In the genomic region with DNA sequence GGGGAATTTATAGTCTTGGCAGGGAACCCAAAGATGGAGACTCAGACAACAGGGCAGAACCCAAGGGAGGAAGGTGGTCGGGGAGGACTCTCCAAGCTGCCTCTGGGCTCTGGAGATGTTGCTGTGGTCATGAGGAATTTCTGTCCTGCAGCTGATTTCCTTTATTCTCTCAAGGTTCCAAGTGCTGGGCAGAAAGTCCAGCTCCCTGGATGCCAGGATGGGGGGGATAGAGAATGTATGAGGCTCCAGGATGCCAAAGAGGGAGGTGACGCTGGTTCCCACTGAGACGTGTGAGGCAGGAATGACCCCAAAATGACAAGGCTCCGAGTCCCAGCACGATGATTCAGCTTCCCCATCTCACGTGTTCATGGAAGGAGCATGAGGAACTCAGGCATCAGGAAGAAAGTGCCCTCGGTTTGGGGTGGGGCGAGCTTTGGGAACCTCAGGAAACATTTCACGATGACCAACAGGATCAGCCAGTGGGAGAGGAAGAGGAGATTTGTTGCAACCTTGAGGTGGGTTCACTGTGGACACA, we compare ENCODE assay signal across 28 cellular contexts. TPM values are rescaled to one million over a fixed set of nuclear protein-coding genes. Genes with fewer than 3 reads are reported as not detected.
A peak's percentile ranks its signal among the peaks of the same experiment; 100 is the strongest.
DNase-seq lines count a peak whose midpoint lies in the region; ATAC-seq and TF ChIP-seq lines count a peak whose summit lies in the region.
"Had no signal": no experiment of that assay in that cellular context is flagged by ENCODE, and none has a peak within 500 bp of the region (broad histone marks: within the 10 kb centered on the region; RNA-seq: fewer than 3 reads in every experiment).

No MANE protein-coding gene starts in this region.

- H3K27me3 ChIP-seq in BJ (ENCODE audit: control insufficient read depth, insufficient read depth, low read length) = no peaks in the 10 kb centered on the region
- H3K27me3 ChIP-seq in sigmoid colon = peaks cover 0 to 18% (median 2%) of the 10 kb centered on the region in 3 donors
- H3K27me3 ChIP-seq in foreskin keratinocyte = no peaks in the 10 kb centered on the region
- H3K27me3 ChIP-seq: SJCRH30 had no signal

- peak overlapping the region; percentile 71 for H3K27ac Mint-ChIP-seq in HFFc6
- H3K27ac Mint-ChIP-seq: B cell, CD14-positive monocyte had no signal

- no peak for TF ChIP-seq EP300 in sigmoid colon (IDR thresholded peaks at IDR 0.05)

- peak overlapping the region; percentile 7 for H3K4me3 Mint-ChIP-seq in HFFc6
- H3K4me3 Mint-ChIP-seq: B cell, CD14-positive monocyte had no signal

- intact Hi-C loops in sigmoid colon (cut with DNase I) = no loop called here

- DNase-seq in BJ (ENCODE audit: low read depth) = peak; percentile 38
- peak; percentile 48 for DNase-seq in HFFc6
- DNase-seq in epidermal melanocyte (ENCODE audit: insufficient read length, low spot score) = peak; percentile 7
- DNase-seq in sigmoid colon = peak; percentile 25
- DNase-seq in effector CD8-positive, alpha-beta T cell (lab: John Stamatoyannopoulos, UW) = no peak
- no peak for DNase-seq in DMS79 treated with DMSO at 0.1 percent for 48 hours (lab: John Stamatoyannopoulos, UW)
- no peak for DNase-seq in foreskin keratinocyte
- DNase-seq: Calu3; DND-41; Karpas-422; MV-4-11; NCI-H1105; NCI-H1436 treated with DMSO at 0.1 percent for 48 hours; NCI-H2029; NCI-H446; NCI-H524 treated with DMSO at 0.1 percent for 48 hours; NCI-H82; NK-92 treated with Interleukin-12 subunit alpha and Interleukin-12 subunit beta, amount 100 ng/mL, for 24 hours; PC-3 had no signal

- whole genome bisulfite sequencing in sigmoid colon, 2 donors = 75 to 76% methylated on average over 9 of the region's 9 CpGs

- peaks cover 0 to 2% (median 0%) of the 10 kb centered on the region in 4 donors for H3K9me3 ChIP-seq in sigmoid colon
- H3K9me3 ChIP-seq: A549, SJCRH30 had no signal

- no peak overlapping the region for H3K4me3 ChIP-seq in BJ (ENCODE audit: low read depth, low read length)
- H3K4me3 ChIP-seq in sigmoid colon = no peak overlapping the region
- H3K4me3 ChIP-seq: A549, GM12878, SJCRH30 had no signal

- TF ChIP-seq POLR2A in sigmoid colon (IDR thresholded peaks at IDR 0.05) = no peak

- peaks cover 2% of the 10 kb centered on the region; the same call in 1 of the 2 replicates for H3K27me3 Mint-ChIP-seq in HFFc6 (ENCODE audit: insufficient read depth)
- H3K27me3 Mint-ChIP-seq: B cell had no signal

- POLR2A ChIA-PET in BJ (lab: Charles Lee) = no interaction called here

- H3K4me1 Mint-ChIP-seq in HFFc6 (ENCODE audit: low read depth) = peaks cover 17% of the 10 kb centered on the region
- H3K4me1 Mint-ChIP-seq: B cell, CD14-positive monocyte had no signal

- H3K27ac ChIP-seq in sigmoid colon = no peak overlapping the region
- no peak overlapping the region for H3K27ac ChIP-seq in foreskin keratinocyte
- H3K27ac ChIP-seq: A549, SJCRH30 had no signal

- CTCF ChIA-PET in BJ (lab: Yijun Ruan, JAX) = no interaction called here

- ATAC-seq in GM21390 (IDR thresholded peaks at IDR 0.05; ENCODE audit: unreplicated experiment) (no peak), foreskin keratinocyte (no peak)
- ATAC-seq: GM12878, HepG2, PC-3, Right ventricle myocardium inferior, SK-N-SH treated with all-trans-retinoic acid at 6 μM for 48 hours had no signal

- H3K36me3 ChIP-seq in BJ (ENCODE audit: control insufficient read depth, insufficient read depth, low read length) = no peaks in the 10 kb centered on the region
- no peaks in the 10 kb centered on the region for H3K36me3 ChIP-seq in sigmoid colon
- H3K36me3 ChIP-seq: SJCRH30 had no signal

- H3K4me1 ChIP-seq in sigmoid colon = no peaks in the 10 kb centered on the region
- H3K4me1 ChIP-seq in foreskin keratinocyte = no peaks in the 10 kb centered on the region
- H3K4me1 ChIP-seq: SJCRH30 had no signal

- H3K9me3 Mint-ChIP-seq in HFFc6 = peaks cover 16% of the 10 kb centered on the region

- TF ChIP-seq CTCF in BJ (IDR thresholded peaks at IDR 0.05; ENCODE audit: insufficient read depth, low read depth, low read length) (no peak), HFFc6 (IDR thresholded peaks at IDR 0.05) (no peak), sigmoid colon (IDR thresholded peaks at IDR 0.05) (no peak), foreskin keratinocyte (conservative IDR thresholded peaks at IDR 0.05) (no peak)

- H3K36me3 Mint-ChIP-seq in HFFc6 (ENCODE audit: low read depth) = peaks cover 16% of the 10 kb centered on the region
- H3K36me3 Mint-ChIP-seq: CD14-positive monocyte had no signal

RNA-seq across cellular contexts. Expression of a gene that starts 57.0 kb away (rescaled TPM):
- polyA plus RNA-seq in BJ (2011; rRNA removed) (8.6 and 14.9 TPM in 2 replicates), sigmoid colon (10 to 100 TPM in 1 of 3 donors, 1 to 10 TPM in 2; 2.1 to 13.3 (median 5.4) TPM), foreskin keratinocyte (18.7 and 20.0 TPM in 2 replicates)
- polyA minus RNA-seq in BJ (2011; rRNA and poly(A)+ RNA removed) = 13.0 and 17.8 TPM in 2 replicates
- total RNA-seq in HFFc6 (2021; fragmentation: NEBNext Ultra II Directional; extraction: Animal tissue kit (Norgen Biotek cat#: 25700)) = 10 to 100 TPM; 11.7 to 20.5 (median 13.9) TPM
- total RNA-seq in sigmoid colon (10 to 100 TPM in 1 of 4 donors, 1 to 10 TPM in 3; 3.2 to 16.1 (median 6.6) TPM), foreskin keratinocyte (17.1 and 20.7 TPM in 2 replicates)

Comparison
In these comparisons a context has a peak if more than half of its experiments do, and no peak if none do; other contexts are left out.
1. DNase-seq: peak in BJ (single experiment), HFFc6 (single experiment), epidermal melanocyte (single experiment) and sigmoid colon (single experiment); none in effector CD8-positive, alpha-beta T cell (single experiment), DMS79 treated with DMSO at 0.1 percent for 48 hours (single experiment) and foreskin keratinocyte (0 of 2).